Comparison of ENCODE assay signal across 1 cellular context in the genomic region with DNA sequence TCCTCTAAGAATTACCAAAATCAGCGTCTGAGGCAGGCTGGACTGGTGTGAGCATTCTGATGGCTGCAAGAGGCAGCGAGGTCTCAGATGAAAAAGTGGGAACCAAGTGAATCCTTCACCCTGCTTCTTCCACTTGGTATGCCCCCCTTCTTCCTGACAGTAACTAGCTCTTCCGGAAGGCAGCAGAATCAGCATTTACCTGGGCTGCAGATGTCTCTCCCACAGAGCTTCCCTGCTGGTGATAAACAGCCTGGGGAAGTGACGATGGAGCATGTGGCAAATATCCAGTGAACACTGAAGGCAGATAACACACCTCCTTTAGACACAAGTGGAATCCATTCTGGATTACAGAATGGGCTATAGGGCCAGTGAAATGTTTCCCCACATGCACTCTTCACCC.
TF ChIP-seq lines count a peak whose summit lies in the region.

No MANE protein-coding gene starts in this region.

TF ChIP-seq in H1, 55 proteins besides CTCF, POLR2A, EP300 and RAD21 (continued from another document):
- TF ChIP-seq, protein P1, sequence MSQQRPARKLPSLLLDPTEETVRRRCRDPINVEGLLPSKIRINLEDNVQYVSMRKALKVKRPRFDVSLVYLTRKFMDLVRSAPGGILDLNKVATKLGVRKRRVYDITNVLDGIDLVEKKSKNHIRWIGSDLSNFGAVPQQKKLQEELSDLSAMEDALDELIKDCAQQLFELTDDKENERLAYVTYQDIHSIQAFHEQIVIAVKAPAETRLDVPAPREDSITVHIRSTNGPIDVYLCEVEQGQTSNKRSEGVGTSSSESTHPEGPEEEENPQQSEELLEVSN (IDR thresholded peaks at IDR 0.05), result no peak
- TF ChIP-seq, protein P2, sequence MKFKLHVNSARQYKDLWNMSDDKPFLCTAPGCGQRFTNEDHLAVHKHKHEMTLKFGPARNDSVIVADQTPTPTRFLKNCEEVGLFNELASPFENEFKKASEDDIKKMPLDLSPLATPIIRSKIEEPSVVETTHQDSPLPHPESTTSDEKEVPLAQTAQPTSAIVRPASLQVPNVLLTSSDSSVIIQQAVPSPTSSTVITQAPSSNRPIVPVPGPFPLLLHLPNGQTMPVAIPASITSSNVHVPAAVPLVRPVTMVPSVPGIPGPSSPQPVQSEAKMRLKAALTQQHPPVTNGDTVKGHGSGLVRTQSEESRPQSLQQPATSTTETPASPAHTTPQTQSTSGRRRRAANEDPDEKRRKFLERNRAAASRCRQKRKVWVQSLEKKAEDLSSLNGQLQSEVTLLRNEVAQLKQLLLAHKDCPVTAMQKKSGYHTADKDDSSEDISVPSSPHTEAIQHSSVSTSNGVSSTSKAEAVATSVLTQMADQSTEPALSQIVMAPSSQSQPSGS (IDR thresholded peaks at IDR 0.05; ENCODE audit: low read length), result no peak
- TF ChIP-seq NANOG (IDR thresholded peaks at IDR 0.05; ENCODE audit: insufficient read depth, low read depth, low read length, poor library complexity, severe bottlenecking) (no peak), TEAD4 (IDR thresholded peaks at IDR 0.05; ENCODE audit: low read depth, low read length) (no peak), BCL11A (IDR thresholded peaks at IDR 0.05; ENCODE audit: low read depth in 2 of 2, low read length in 2 of 2) (no peak), RXRA (IDR thresholded peaks at IDR 0.05; ENCODE audit: insufficient read depth, low read depth, low read length) (no peak), NRF1 (IDR thresholded peaks at IDR 0.05; ENCODE audit: low read depth, low read length) (no peak), GABPA (IDR thresholded peaks at IDR 0.05; ENCODE audit: borderline replicate concordance, insufficient read depth, low read length) (no peak), BACH1 (IDR thresholded peaks at IDR 0.05; ENCODE audit: low read length) (no peak)
